ENCODE assay signal across 1 cellular context in the genomic region with DNA sequence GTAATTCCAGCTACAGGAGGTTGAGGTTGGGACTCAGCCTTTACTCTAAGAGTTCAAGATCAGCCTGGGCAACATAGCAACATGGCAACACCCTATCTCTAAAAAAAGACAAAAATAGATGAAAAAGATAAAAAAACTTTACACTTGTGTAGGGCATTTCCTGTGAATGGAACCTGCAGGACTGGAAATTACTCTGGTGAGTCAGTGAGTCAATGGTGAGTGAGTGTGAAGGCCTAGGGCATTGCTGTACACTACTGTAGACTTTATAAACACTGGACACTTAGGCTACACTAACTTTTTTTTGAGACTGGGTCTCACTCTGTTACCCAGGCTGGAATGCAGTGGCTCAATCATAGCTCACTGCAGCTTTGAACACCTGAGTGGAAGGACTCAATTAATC.
A peak's percentile ranks its signal among the peaks of the same experiment; 100 is the strongest.
TF ChIP-seq lines count a peak whose summit lies in the region.

No MANE protein-coding gene starts in this region.

TF ChIP-seq in SK-N-SH, 30 proteins besides CTCF, POLR2A, EP300 and RAD21:
- TF ChIP-seq, protein P1, sequence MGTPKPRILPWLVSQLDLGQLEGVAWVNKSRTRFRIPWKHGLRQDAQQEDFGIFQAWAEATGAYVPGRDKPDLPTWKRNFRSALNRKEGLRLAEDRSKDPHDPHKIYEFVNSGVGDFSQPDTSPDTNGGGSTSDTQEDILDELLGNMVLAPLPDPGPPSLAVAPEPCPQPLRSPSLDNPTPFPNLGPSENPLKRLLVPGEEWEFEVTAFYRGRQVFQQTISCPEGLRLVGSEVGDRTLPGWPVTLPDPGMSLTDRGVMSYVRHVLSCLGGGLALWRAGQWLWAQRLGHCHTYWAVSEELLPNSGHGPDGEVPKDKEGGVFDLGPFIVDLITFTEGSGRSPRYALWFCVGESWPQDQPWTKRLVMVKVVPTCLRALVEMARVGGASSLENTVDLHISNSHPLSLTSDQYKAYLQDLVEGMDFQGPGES (IDR thresholded peaks at IDR 0.05; ENCODE audit: low read depth, low read length): no peak
- no peak for TF ChIP-seq GATA2 (CRISPR knock-in tag; IDR thresholded peaks at IDR 0.05)
- no peak for TF ChIP-seq FOXJ3 (CRISPR knock-in tag; IDR thresholded peaks at IDR 0.05)
- peak; percentile 37; the same call in 1 of the 2 replicates for TF ChIP-seq FOSL2 (IDR thresholded peaks at IDR 0.05; ENCODE audit: borderline replicate concordance, low read depth)
- no peak for TF ChIP-seq MEF2A (IDR thresholded peaks at IDR 0.05; ENCODE audit: borderline replicate concordance, low read depth)
- TF ChIP-seq JUND (IDR thresholded peaks at IDR 0.05): 0 out of 2 replicates have a peak, but pooled peaks have one; percentile 16
